ENCODE assay signal across 10 cellular contexts in genomic region chr1:87968259-87968955, GRCh38.
DNase-seq lines count a peak whose midpoint lies in the region; ATAC-seq, FAIRE-seq and TF ChIP-seq lines count a peak whose summit lies in the region.
"Had no signal": no experiment of that assay in that cellular context is flagged by ENCODE, and none has a peak within 500 bp of the region (broad histone marks: within the 10 kb centered on the region; RNA-seq: fewer than 3 reads in every experiment).

No MANE protein-coding gene starts in this region.

- H3K27ac ChIP-seq in SJSA1 (peak overlapping the region; percentile 54), cardiac muscle cell (no peak overlapping the region)

- no peaks in the 10 kb centered on the region for H3K9me3 ChIP-seq in SJSA1 (replicated peaks)
- H3K9me3 ChIP-seq in cardiac muscle cell (ENCODE audit: low read depth), result no peaks in the 10 kb centered on the region

- H3K27ac Mint-ChIP-seq in osteocyte (ENCODE audit: unreplicated experiment), result peak overlapping the region; percentile 40
- no peak overlapping the region for H3K27ac Mint-ChIP-seq in progenitor cell of endocrine pancreas
- H3K27ac Mint-ChIP-seq: activated naive CD4-positive, alpha-beta T cell treated with anti-CD3 and anti-CD28 coated beads for 36 hours had no signal

- H3K4me3 Mint-ChIP-seq in osteocyte (ENCODE audit: unreplicated experiment) (no peak overlapping the region), progenitor cell of endocrine pancreas (ENCODE audit: low read depth) (no peak overlapping the region)
- H3K4me3 Mint-ChIP-seq: activated naive CD4-positive, alpha-beta T cell treated with anti-CD3 and anti-CD28 coated beads for 36 hours had no signal

- no peaks in the 10 kb centered on the region for H3K27me3 Mint-ChIP-seq in osteocyte (ENCODE audit: unreplicated experiment)
- no peaks in the 10 kb centered on the region for H3K27me3 Mint-ChIP-seq in progenitor cell of endocrine pancreas

- H3K36me3 Mint-ChIP-seq in osteocyte (ENCODE audit: unreplicated experiment) (no peaks in the 10 kb centered on the region), progenitor cell of endocrine pancreas (ENCODE audit: insufficient read depth) (no peaks in the 10 kb centered on the region)

- H3K4me1 ChIP-seq in SJSA1 (replicated peaks) (peaks cover 32% of the 10 kb centered on the region), cardiac muscle cell (ENCODE audit: low read depth) (peaks cover 22% of the 10 kb centered on the region)

- no peaks in the 10 kb centered on the region for H3K36me3 ChIP-seq in SJSA1
- no peaks in the 10 kb centered on the region for H3K36me3 ChIP-seq in cardiac muscle cell

- peaks cover 14% of the 10 kb centered on the region for H3K4me1 Mint-ChIP-seq in osteocyte (ENCODE audit: unreplicated experiment)
- H3K4me1 Mint-ChIP-seq in progenitor cell of endocrine pancreas (ENCODE audit: low read depth), result no peaks in the 10 kb centered on the region

- FAIRE-seq in D721Med (lab: Jason Lieb, UNC), result no peak
- FAIRE-seq: A204.1 had no signal

- H3K9me3 Mint-ChIP-seq in osteocyte (ENCODE audit: unreplicated experiment) (no peaks in the 10 kb centered on the region), progenitor cell of endocrine pancreas (ENCODE audit: low read depth) (no peaks in the 10 kb centered on the region)
- H3K9me3 Mint-ChIP-seq: activated naive CD4-positive, alpha-beta T cell treated with anti-CD3 and anti-CD28 coated beads for 36 hours had no signal

- H3K27me3 ChIP-seq in SJSA1 (replicated peaks) (no peaks in the 10 kb centered on the region), cardiac muscle cell (no peaks in the 10 kb centered on the region)

- DNase-seq in A172 (ENCODE audit: low spot score), result peak; percentile 57
- DNase-seq in SJSA1 (ENCODE audit: low read depth in 1 of 2, low spot score in 2 of 2), result peak; percentile 82 to 87
- peak; percentile 61 to 91 for DNase-seq in cardiac muscle cell (ENCODE audit: low read depth in 1 of 2, low spot score in 1 of 2)
- DNase-seq in osteocyte (ENCODE audit: extremely low spot score, unreplicated experiment), result no peak
- no peak for DNase-seq in D721Med (ENCODE audit: insufficient read length, low spot score)
- no peak for DNase-seq in progenitor cell of endocrine pancreas (ENCODE audit: low spot score, unreplicated experiment)
- DNase-seq in T-helper 9 cell, result no peak
- DNase-seq: activated naive CD4-positive, alpha-beta T cell treated with anti-CD3 and anti-CD28 coated beads for 36 hours had no signal

- no peak for TF ChIP-seq CTCF in cardiac muscle cell (IDR thresholded peaks at IDR 0.05; ENCODE audit: low read depth, low read length)
- TF ChIP-seq CTCF in osteocyte (IDR thresholded peaks at IDR 0.05), result no peak
- no peak for TF ChIP-seq CTCF in D721Med (IDR thresholded peaks at IDR 0.05; ENCODE audit: insufficient read depth, missing control alignments)
- TF ChIP-seq CTCF in progenitor cell of endocrine pancreas (IDR thresholded peaks at IDR 0.05; ENCODE audit: unreplicated experiment), result no peak

- ATAC-seq in GM21447 (IDR thresholded peaks at IDR 0.05; ENCODE audit: unreplicated experiment), result no peak

- H3K4me3 ChIP-seq in SJSA1 (no peak overlapping the region), cardiac muscle cell (no peak overlapping the region)

Comparison
In these comparisons a context has a peak if more than half of its experiments do, and no peak if none do; other contexts are left out.
1. DNase-seq: peak in A172 (single experiment), SJSA1 (2 of 2) and cardiac muscle cell (2 of 2); none in osteocyte (single experiment), D721Med (single experiment), progenitor cell of endocrine pancreas (single experiment) and T-helper 9 cell (single experiment).